ENCODE assay signal across 1 cellular context in the genomic region with DNA sequence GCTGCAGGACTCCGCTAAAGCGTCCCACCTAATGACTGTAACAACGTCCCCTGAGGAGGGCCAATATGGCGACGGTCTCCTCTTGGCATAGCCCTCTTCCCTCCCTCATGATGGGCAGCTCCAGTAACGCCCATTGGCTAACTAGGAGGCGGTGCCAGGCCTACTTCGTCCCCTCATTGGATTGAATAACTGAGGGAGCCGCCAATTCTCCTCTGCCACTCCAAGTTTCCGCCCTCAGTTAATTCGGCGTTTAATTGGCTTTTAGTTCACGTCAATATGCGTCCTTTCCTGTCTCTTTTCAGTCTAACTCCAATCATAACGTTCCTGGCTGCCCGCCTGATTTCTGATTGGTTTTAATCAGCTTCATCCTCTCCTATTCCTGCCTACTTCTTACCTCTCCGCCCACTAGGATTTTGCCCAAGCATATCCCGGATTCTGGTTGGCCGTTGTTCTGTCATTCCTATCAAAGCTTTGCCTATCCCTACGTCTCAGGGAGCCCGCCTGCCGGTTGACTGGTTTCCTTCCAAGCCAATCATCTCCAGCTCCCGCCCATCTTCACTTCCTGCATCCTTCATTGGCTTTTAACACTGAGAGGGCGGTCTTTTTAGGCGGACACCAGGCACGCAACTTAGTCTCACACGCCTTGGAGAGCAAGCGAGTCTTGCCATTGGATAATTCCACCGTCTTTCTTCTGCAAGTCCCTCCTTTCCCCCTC.
TF ChIP-seq lines count a peak whose summit lies in the region.

No MANE protein-coding gene starts in this region.

TF ChIP-seq in K562, 482 proteins besides CTCF, POLR2A, EP300 and RAD21 (continued from another document and continues in another):
- TF ChIP-seq, protein P1, sequence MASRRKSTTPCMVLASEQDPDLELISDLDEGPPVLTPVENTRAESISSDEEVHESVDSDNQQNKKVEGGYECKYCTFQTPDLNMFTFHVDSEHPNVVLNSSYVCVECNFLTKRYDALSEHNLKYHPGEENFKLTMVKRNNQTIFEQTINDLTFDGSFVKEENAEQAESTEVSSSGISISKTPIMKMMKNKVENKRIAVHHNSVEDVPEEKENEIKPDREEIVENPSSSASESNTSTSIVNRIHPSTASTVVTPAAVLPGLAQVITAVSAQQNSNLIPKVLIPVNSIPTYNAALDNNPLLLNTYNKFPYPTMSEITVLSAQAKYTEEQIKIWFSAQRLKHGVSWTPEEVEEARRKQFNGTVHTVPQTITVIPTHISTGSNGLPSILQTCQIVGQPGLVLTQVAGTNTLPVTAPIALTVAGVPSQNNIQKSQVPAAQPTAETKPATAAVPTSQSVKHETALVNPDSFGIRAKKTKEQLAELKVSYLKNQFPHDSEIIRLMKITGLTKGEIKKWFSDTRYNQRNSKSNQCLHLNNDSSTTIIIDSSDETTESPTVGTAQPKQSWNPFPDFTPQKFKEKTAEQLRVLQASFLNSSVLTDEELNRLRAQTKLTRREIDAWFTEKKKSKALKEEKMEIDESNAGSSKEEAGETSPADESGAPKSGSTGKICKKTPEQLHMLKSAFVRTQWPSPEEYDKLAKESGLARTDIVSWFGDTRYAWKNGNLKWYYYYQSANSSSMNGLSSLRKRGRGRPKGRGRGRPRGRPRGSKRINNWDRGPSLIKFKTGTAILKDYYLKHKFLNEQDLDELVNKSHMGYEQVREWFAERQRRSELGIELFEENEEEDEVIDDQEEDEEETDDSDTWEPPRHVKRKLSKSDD (conservative IDR thresholded peaks at IDR 0.05; ENCODE audit: low read length): no peak
- TF ChIP-seq, protein P2, sequence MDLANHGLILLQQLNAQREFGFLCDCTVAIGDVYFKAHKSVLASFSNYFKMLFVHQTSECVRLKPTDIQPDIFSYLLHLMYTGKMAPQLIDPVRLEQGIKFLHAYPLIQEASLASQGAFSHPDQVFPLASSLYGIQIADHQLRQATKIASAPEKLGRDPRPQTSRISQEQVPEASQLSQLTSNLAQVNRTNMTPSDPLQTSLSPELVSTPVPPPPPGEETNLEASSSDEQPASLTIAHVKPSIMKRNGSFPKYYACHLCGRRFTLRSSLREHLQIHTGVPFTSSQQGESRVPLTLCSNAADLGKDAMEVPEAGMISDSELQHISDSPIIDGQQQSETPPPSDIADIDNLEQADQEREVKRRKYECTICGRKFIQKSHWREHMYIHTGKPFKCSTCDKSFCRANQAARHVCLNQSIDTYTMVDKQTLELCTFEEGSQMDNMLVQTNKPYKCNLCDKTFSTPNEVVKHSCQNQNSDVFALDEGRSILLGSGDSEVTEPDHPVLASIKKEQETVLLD (IDR thresholded peaks at IDR 0.05): no peak
- TF ChIP-seq ZBTB17 (CRISPR knock-in tag; IDR thresholded peaks at IDR 0.05) (no peak), ZNF174 (CRISPR knock-in tag; IDR thresholded peaks at IDR 0.05) (no peak), RAD51 (IDR thresholded peaks at IDR 0.05; ENCODE audit: borderline replicate concordance, low read depth) (no peak), ZKSCAN8 (CRISPR knock-in tag; IDR thresholded peaks at IDR 0.05) (no peak), JUNB (CRISPR knock-in tag; conservative IDR thresholded peaks at IDR 0.05) (no peak), NFATC3 (IDR thresholded peaks at IDR 0.05) (no peak), STAT5A (IDR thresholded peaks at IDR 0.05; ENCODE audit: borderline replicate concordance, low read length) (no peak), ZNF134 (CRISPR knock-in tag; conservative IDR thresholded peaks at IDR 0.05) (no peak), FOXM1 (IDR thresholded peaks at IDR 0.05; ENCODE audit: low read depth) (peak; percentile 88), FOXM1 (CRISPR knock-in tag; IDR thresholded peaks at IDR 0.05; ENCODE audit: low read depth) (no peak), ERF (CRISPR knock-in tag; IDR thresholded peaks at IDR 0.05) (no peak), ZNF57 (CRISPR knock-in tag; IDR thresholded peaks at IDR 0.05) (no peak), PCBP1 (IDR thresholded peaks at IDR 0.05; ENCODE audit: low read depth, low read length, poor library complexity, severe bottlenecking) (no peak), BHLHE40 (IDR thresholded peaks at IDR 0.05; ENCODE audit: low read length) (peak; percentile 65; the same call in 1 of the 2 replicates), ZNF212 (CRISPR knock-in tag; IDR thresholded peaks at IDR 0.05) (no peak), HNRNPK (IDR thresholded peaks at IDR 0.05; ENCODE audit: low read depth, low read length, poor library complexity, severe bottlenecking) (no peak), CCAR2 (IDR thresholded peaks at IDR 0.05; ENCODE audit: low read depth, low read length) (no peak), HLTF (IDR thresholded peaks at IDR 0.05) (no peak), HDAC2 (IDR thresholded peaks at IDR 0.05) (no peak), TARDBP (IDR thresholded peaks at IDR 0.05) (no peak), NR2C2 (CRISPR knock-in tag; IDR thresholded peaks at IDR 0.05) (no peak), NR2C2 (tag; IDR thresholded peaks at IDR 0.05) (no peak; the same call in 1 of the 2 replicates), HDAC1 (IDR thresholded peaks at IDR 0.05) (no peak)
- TF ChIP-seq, protein P3, sequence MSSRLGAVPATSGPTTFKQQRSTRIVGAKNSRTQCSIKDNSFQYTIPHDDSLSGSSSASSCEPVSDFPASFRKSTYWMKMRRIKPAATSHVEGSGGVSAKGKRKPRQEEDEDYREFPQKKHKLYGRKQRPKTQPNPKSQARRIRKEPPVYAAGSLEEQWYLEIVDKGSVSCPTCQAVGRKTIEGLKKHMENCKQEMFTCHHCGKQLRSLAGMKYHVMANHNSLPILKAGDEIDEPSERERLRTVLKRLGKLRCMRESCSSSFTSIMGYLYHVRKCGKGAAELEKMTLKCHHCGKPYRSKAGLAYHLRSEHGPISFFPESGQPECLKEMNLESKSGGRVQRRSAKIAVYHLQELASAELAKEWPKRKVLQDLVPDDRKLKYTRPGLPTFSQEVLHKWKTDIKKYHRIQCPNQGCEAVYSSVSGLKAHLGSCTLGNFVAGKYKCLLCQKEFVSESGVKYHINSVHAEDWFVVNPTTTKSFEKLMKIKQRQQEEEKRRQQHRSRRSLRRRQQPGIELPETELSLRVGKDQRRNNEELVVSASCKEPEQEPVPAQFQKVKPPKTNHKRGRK (tag; IDR thresholded peaks at IDR 0.05): no peak
- TF ChIP-seq, protein P4, sequence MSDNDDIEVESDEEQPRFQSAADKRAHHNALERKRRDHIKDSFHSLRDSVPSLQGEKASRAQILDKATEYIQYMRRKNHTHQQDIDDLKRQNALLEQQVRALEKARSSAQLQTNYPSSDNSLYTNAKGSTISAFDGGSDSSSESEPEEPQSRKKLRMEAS (CRISPR knock-in tag; IDR thresholded peaks at IDR 0.05): peak; percentile 45; the same call in 1 of the 2 replicates
- TF ChIP-seq, protein P5, sequence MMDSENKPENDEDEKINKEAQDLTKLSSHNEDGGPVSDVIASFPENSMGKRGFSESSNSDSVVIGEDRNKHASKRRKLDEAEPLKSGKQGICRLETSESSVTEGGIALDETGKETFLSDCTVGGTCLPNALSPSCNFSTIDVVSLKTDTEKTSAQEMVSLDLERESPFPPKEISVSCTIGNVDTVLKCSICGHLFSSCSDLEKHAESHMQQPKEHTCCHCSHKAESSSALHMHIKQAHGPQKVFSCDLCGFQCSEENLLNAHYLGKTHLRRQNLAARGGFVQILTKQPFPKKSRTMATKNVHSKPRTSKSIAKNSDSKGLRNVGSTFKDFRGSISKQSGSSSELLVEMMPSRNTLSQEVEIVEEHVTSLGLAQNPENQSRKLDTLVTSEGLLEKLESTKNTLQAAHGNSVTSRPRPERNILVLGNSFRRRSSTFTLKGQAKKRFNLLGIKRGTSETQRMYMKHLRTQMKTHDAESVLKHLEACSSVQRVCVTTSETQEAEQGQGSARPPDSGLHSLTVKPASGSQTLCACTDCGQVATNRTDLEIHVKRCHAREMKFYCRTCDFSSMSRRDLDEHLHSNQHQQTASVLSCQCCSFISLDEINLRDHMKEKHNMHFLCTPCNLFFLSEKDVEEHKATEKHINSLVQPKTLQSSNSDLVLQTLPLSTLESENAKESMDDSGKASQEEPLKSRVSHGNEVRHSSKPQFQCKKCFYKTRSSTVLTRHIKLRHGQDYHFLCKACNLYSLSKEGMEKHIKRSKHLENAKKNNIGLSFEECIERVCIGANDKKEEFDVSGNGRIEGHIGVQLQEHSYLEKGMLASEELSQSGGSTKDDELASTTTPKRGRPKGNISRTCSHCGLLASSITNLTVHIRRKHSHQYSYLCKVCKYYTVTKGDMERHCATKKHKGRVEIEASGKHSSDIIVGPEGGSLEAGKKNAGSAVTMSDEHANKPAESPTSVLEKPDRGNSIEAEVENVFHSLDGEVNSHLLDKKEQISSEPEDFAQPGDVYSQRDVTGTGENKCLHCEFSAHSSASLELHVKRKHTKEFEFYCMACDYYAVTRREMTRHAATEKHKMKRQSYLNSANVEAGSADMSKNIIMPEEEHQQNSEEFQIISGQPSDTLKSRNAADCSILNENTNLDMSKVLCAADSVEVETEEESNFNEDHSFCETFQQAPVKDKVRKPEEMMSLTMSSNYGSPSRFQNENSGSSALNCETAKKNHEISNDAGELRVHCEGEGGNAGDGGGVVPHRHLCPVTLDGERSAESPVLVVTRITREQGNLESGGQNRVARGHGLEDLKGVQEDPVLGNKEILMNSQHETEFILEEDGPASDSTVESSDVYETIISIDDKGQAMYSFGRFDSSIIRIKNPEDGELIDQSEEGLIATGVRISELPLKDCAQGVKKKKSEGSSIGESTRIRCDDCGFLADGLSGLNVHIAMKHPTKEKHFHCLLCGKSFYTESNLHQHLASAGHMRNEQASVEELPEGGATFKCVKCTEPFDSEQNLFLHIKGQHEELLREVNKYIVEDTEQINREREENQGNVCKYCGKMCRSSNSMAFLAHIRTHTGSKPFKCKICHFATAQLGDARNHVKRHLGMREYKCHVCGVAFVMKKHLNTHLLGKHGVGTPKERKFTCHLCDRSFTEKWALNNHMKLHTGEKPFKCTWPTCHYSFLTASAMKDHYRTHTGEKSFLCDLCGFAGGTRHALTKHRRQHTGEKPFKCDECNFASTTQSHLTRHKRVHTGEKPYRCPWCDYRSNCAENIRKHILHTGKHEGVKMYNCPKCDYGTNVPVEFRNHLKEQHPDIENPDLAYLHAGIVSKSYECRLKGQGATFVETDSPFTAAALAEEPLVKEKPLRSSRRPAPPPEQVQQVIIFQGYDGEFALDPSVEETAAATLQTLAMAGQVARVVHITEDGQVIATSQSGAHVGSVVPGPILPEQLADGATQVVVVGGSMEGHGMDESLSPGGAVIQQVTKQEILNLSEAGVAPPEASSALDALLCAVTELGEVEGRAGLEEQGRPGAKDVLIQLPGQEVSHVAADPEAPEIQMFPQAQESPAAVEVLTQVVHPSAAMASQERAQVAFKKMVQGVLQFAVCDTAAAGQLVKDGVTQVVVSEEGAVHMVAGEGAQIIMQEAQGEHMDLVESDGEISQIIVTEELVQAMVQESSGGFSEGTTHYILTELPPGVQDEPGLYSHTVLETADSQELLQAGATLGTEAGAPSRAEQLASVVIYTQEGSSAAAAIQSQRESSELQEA (IDR thresholded peaks at IDR 0.05; ENCODE audit: low read depth): no peak
- TF ChIP-seq, protein P6, sequence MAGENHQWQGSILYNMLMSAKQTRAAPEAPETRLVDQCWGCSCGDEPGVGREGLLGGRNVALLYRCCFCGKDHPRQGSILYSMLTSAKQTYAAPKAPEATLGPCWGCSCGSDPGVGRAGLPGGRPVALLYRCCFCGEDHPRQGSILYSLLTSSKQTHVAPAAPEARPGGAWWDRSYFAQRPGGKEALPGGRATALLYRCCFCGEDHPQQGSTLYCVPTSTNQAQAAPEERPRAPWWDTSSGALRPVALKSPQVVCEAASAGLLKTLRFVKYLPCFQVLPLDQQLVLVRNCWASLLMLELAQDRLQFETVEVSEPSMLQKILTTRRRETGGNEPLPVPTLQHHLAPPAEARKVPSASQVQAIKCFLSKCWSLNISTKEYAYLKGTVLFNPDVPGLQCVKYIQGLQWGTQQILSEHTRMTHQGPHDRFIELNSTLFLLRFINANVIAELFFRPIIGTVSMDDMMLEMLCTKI (IDR thresholded peaks at IDR 0.05; ENCODE audit: partially characterized antibody): no peak
- TF ChIP-seq, protein P7, sequence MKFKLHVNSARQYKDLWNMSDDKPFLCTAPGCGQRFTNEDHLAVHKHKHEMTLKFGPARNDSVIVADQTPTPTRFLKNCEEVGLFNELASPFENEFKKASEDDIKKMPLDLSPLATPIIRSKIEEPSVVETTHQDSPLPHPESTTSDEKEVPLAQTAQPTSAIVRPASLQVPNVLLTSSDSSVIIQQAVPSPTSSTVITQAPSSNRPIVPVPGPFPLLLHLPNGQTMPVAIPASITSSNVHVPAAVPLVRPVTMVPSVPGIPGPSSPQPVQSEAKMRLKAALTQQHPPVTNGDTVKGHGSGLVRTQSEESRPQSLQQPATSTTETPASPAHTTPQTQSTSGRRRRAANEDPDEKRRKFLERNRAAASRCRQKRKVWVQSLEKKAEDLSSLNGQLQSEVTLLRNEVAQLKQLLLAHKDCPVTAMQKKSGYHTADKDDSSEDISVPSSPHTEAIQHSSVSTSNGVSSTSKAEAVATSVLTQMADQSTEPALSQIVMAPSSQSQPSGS (CRISPR knock-in tag; IDR thresholded peaks at IDR 0.05): no peak
- TF ChIP-seq, protein P8, sequence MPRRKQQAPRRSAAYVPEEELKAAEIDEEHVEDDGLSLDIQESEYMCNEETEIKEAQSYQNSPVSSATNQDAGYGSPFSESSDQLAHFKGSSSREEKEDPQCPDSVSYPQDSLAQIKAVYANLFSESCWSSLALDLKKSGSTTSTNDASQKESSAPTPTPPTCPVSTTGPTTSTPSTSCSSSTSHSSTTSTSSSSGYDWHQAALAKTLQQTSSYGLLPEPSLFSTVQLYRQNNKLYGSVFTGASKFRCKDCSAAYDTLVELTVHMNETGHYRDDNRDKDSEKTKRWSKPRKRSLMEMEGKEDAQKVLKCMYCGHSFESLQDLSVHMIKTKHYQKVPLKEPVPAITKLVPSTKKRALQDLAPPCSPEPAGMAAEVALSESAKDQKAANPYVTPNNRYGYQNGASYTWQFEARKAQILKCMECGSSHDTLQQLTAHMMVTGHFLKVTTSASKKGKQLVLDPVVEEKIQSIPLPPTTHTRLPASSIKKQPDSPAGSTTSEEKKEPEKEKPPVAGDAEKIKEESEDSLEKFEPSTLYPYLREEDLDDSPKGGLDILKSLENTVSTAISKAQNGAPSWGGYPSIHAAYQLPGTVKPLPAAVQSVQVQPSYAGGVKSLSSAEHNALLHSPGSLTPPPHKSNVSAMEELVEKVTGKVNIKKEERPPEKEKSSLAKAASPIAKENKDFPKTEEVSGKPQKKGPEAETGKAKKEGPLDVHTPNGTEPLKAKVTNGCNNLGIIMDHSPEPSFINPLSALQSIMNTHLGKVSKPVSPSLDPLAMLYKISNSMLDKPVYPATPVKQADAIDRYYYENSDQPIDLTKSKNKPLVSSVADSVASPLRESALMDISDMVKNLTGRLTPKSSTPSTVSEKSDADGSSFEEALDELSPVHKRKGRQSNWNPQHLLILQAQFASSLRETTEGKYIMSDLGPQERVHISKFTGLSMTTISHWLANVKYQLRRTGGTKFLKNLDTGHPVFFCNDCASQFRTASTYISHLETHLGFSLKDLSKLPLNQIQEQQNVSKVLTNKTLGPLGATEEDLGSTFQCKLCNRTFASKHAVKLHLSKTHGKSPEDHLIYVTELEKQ (CRISPR knock-in tag; IDR thresholded peaks at IDR 0.05): no peak
- TF ChIP-seq, protein P9, sequence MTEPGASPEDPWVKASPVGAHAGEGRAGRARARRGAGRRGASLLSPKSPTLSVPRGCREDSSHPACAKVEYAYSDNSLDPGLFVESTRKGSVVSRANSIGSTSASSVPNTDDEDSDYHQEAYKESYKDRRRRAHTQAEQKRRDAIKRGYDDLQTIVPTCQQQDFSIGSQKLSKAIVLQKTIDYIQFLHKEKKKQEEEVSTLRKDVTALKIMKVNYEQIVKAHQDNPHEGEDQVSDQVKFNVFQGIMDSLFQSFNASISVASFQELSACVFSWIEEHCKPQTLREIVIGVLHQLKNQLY (CRISPR knock-in tag; conservative IDR thresholded peaks at IDR 0.05): no peak
